In genomic region chr15:27796405-27797085, GRCh38 we compare ENCODE assay signal across 24 cellular contexts.
DNase-seq lines count a peak whose midpoint lies in the region; ATAC-seq and FAIRE-seq lines count a peak whose summit lies in the region.
"Had no signal": no experiment of that assay in that cellular context is flagged by ENCODE, and none has a peak within 500 bp of the region (broad histone marks: within the 10 kb centered on the region; RNA-seq: fewer than 3 reads in every experiment).

No MANE protein-coding gene starts in this region.

- peak; percentile 72 for DNase-seq in DMS153 (lab: John Stamatoyannopoulos, UW)
- DNase-seq in NCI-H1105 treated with DMSO at 0.1 percent for 48 hours (lab: John Stamatoyannopoulos, UW) = peak; percentile 45
- peak; percentile 37 for DNase-seq in NCI-H345 treated with DMSO at 0.1 percent for 48 hours (lab: John Stamatoyannopoulos, UW; ENCODE audit: unreplicated experiment)
- peak; percentile 47 for DNase-seq in iPS-NIHi11 (ENCODE audit: low spot score)
- no peak for DNase-seq in HTR-8/SVneo (ENCODE audit: insufficient read length, low spot score)
- DNase-seq in T-helper 2 cell treated with Interferon-gamma antibody and Interleukin-4, amounts not matched to agents 5 μg/mL and 100 μg/mL, for 36 hours (ENCODE audit: low spot score) = no peak
- no peak for DNase-seq in activated T-cell treated with anti-CD3 and anti-CD28 coated beads, Interleukin-2, amount 50 U/mL, for 48 hours
- DNase-seq: activated CD4-positive, alpha-beta T cell treated with anti-CD3 and anti-CD28 coated beads for 1 hour; activated CD8-positive, alpha-beta memory T cell treated with anti-CD3 and anti-CD28 coated beads for 24 hours; activated T-cell treated with anti-CD3 and anti-CD28 coated beads, Interleukin-2, amount 50 U/mL, for 72 hours; effector memory CD8-positive, alpha-beta T cell; Karpas-422; left cardiac atrium; natural killer cell; NCI-H526; OCI-M1; SHP77; sigmoid colon; SW 1271 had no signal

- no peaks in the 10 kb centered on the region for H3K36me3 Mint-ChIP-seq in T-helper 2 cell treated with Interferon-gamma antibody and Interleukin-4, amounts not matched to agents 5 μg/mL and 100 μg/mL, for 36 hours (ENCODE audit: low read depth)
- H3K36me3 Mint-ChIP-seq: activated naive CD4-positive, alpha-beta T cell treated with anti-CD3 and anti-CD28 coated beads, Interleukin-2, amount 50 U/mL, for 24 hours; mesothelial cell of epicardium; natural killer cell had no signal

- no peaks in the 10 kb centered on the region for H3K4me1 Mint-ChIP-seq in T-helper 2 cell treated with Interferon-gamma antibody and Interleukin-4, amounts not matched to agents 5 μg/mL and 100 μg/mL, for 36 hours (ENCODE audit: low read depth)
- H3K4me1 Mint-ChIP-seq: activated naive CD4-positive, alpha-beta T cell treated with anti-CD3 and anti-CD28 coated beads, Interleukin-2, amount 50 U/mL, for 24 hours; mesothelial cell of epicardium; natural killer cell had no signal

- H3K4me3 Mint-ChIP-seq in T-helper 2 cell treated with Interferon-gamma antibody and Interleukin-4, amounts not matched to agents 5 μg/mL and 100 μg/mL, for 36 hours = no peak overlapping the region
- H3K4me3 Mint-ChIP-seq: activated naive CD4-positive, alpha-beta T cell treated with anti-CD3 and anti-CD28 coated beads, Interleukin-2, amount 50 U/mL, for 24 hours; activated T-cell treated with anti-CD3 and anti-CD28 coated beads, Interleukin-2, amount 50 U/mL, for 72 hours; effector memory CD8-positive, alpha-beta T cell; mesothelial cell of epicardium; natural killer cell had no signal

- FAIRE-seq in HTR-8/SVneo (lab: Jason Lieb, UNC) = no peak
- FAIRE-seq: G401.6, urothelium cell line had no signal

- H3K9me3 Mint-ChIP-seq in T-helper 2 cell treated with Interferon-gamma antibody and Interleukin-4, amounts not matched to agents 5 μg/mL and 100 μg/mL, for 36 hours = peaks cover 25% of the 10 kb centered on the region
- H3K9me3 Mint-ChIP-seq: activated T-cell treated with anti-CD3 and anti-CD28 coated beads, Interleukin-2, amount 50 U/mL, for 72 hours; mesothelial cell of epicardium had no signal

- ATAC-seq in GM19023 (IDR thresholded peaks at IDR 0.05; ENCODE audit: unreplicated experiment) = no peak
- ATAC-seq: activated T-cell treated with anti-CD3 and anti-CD28 coated beads, Interleukin-2, amount 50 U/mL, for 72 hours; effector memory CD8-positive, alpha-beta T cell; left cardiac atrium; natural killer cell had no signal

- H3K27ac Mint-ChIP-seq in T-helper 2 cell treated with Interferon-gamma antibody and Interleukin-4, amounts not matched to agents 5 μg/mL and 100 μg/mL, for 36 hours = no peak overlapping the region
- H3K27ac Mint-ChIP-seq: activated naive CD4-positive, alpha-beta T cell treated with anti-CD3 and anti-CD28 coated beads, Interleukin-2, amount 50 U/mL, for 24 hours; activated T-cell treated with anti-CD3 and anti-CD28 coated beads, Interleukin-2, amount 50 U/mL, for 72 hours; effector memory CD8-positive, alpha-beta T cell; mesothelial cell of epicardium; natural killer cell had no signal

- H3K27me3 Mint-ChIP-seq in T-helper 2 cell treated with Interferon-gamma antibody and Interleukin-4, amounts not matched to agents 5 μg/mL and 100 μg/mL, for 36 hours (ENCODE audit: low read depth) = no peaks in the 10 kb centered on the region
- H3K27me3 Mint-ChIP-seq: activated naive CD4-positive, alpha-beta T cell treated with anti-CD3 and anti-CD28 coated beads, Interleukin-2, amount 50 U/mL, for 24 hours; effector memory CD8-positive, alpha-beta T cell had no signal

Comparison
In these comparisons a context has a peak if more than half of its experiments do, and no peak if none do; other contexts are left out.
1. DNase-seq: peak in DMS153 (single experiment), NCI-H1105 treated with DMSO at 0.1 percent for 48 hours (single experiment), NCI-H345 treated with DMSO at 0.1 percent for 48 hours (single experiment) and iPS-NIHi11 (single experiment); none in HTR-8/SVneo (single experiment), T-helper 2 cell treated with Interferon-gamma antibody and Interleukin-4, amounts not matched to agents 5 μg/mL and 100 μg/mL, for 36 hours (single experiment) and activated T-cell treated with anti-CD3 and anti-CD28 coated beads, Interleukin-2, amount 50 U/mL, for 48 hours (0 of 2).